In genomic region chr3:4994144-4994730, GRCh38 we compare ENCODE assay signal across 8 cellular contexts. TPM values are rescaled to one million over a fixed set of nuclear protein-coding genes. Genes with fewer than 3 reads are reported as not detected.
A peak's percentile ranks its signal among the peaks of the same experiment; 100 is the strongest.
DNase-seq lines count a peak whose midpoint lies in the region; ATAC-seq and TF ChIP-seq lines count a peak whose summit lies in the region.

No MANE protein-coding gene starts in this region.

- peaks cover 16 to 28% (median 23%) of the 10 kb centered on the region in 3 donors for H3K4me1 ChIP-seq in skeletal muscle tissue (ENCODE audit: control insufficient read depth in 3 of 3, insufficient read depth in 3 of 3, low read length in 3 of 3)

- TF ChIP-seq CTCF in RWPE1 (conservative IDR thresholded peaks at IDR 0.05; ENCODE audit: low read depth), result no peak
- TF ChIP-seq CTCF in epithelial cell of esophagus (IDR thresholded peaks at IDR 0.05; ENCODE audit: insufficient read depth, low read depth, low read length, missing control alignments), result no peak

- no peaks in the 10 kb centered on the region for H3K9me3 ChIP-seq in skeletal muscle tissue (ENCODE audit: control insufficient read depth in 3 of 3, low read length in 3 of 3)

- no peaks in the 10 kb centered on the region for H3K27me3 ChIP-seq in skeletal muscle tissue (ENCODE audit: control insufficient read depth in 3 of 3, insufficient read depth in 3 of 3, low read length in 3 of 3)

- no peak for DNase-seq in RWPE1 (ENCODE audit: low spot score)
- peak; percentile 86 for DNase-seq in epithelial cell of esophagus (ENCODE audit: low read depth)
- no peak for DNase-seq in amygdala (lab: John Stamatoyannopoulos, UW)
- DNase-seq in SK-N-DZ (ENCODE audit: low spot score), result no peak

- CTCF ChIA-PET in RWPE1 (lab: Yijun Ruan, JAX), result interaction anchor here (0.8 to 1.5 kb wide), 2 partner anchors 14 to 633 kb away, joined by 3 to 4 read pairs; no protein-coding TSS in a partner anchor

- POLR2A ChIA-PET in RWPE1 (lab: Yijun Ruan, JAX; ENCODE audit: low non-redundant PET), result no interaction called here

- H3K4me3 ChIP-seq in epithelial cell of esophagus (ENCODE audit: low read length), result no peak overlapping the region
- H3K4me3 ChIP-seq in skeletal muscle tissue (ENCODE audit: low read length in 3 of 3), result no peak overlapping the region

- ATAC-seq in GM18868 (IDR thresholded peaks at IDR 0.05; ENCODE audit: unreplicated experiment) (peak; percentile 36), HG02840 (IDR thresholded peaks at IDR 0.05; ENCODE audit: low FRiP score, unreplicated experiment) (no peak), GM19328 (IDR thresholded peaks at IDR 0.05; ENCODE audit: unreplicated experiment) (no peak)

- peak overlapping the region in 2 of 3 donors; percentile 52 to 71 for H3K9ac ChIP-seq in skeletal muscle tissue (ENCODE audit: low read depth in 1 of 3, low read length in 3 of 3)

- H3K36me3 ChIP-seq in skeletal muscle tissue (ENCODE audit: control insufficient read depth in 3 of 3, insufficient read depth in 3 of 3, low read length in 3 of 3), result no peaks in the 10 kb centered on the region

- H3K27ac ChIP-seq in RWPE1 (peak overlapping the region; percentile 91), skeletal muscle tissue (ENCODE audit: low read depth, low read length) (peak overlapping the region; percentile 95)

RNA-seq across cellular contexts. Expression of gene BHLHE40, which starts 15.0 kb away (rescaled TPM):
- 11.0 TPM for total RNA-seq in skeletal muscle tissue
- polyA plus RNA-seq in SK-N-DZ (2014; cell fraction: cytosol; rRNA removed), result 0.03 and 0.09 TPM in 2 replicates
- polyA plus RNA-seq in SK-N-DZ (2014; cell fraction: nucleus; rRNA removed), result not detected in 2 replicates
